13 cellular contexts compared by ENCODE assay signal in the genomic region with DNA sequence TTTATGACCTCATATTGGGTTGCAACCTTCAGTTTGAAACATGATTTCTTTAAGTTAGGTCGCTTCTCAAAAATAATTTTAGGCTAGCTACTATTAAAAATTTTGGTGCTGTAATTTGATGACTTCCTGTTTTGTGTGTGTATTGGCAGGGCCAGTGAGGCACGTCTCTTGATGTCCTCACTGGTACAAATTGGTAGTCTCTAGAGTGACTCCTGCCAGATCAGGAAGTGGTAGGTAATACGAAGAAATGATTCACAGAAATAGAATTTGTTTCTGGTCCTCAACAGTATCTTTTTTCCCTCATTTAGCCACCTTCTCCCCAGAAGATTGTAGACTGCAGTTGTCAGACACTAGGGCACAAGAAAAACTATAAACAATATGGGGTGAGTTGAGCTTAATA.
A peak's percentile ranks its signal among the peaks of the same experiment; 100 is the strongest.
DNase-seq lines count a peak whose midpoint lies in the region; ATAC-seq and TF ChIP-seq lines count a peak whose summit lies in the region.
"Had no signal": no experiment of that assay in that cellular context is flagged by ENCODE, and none has a peak within 500 bp of the region (broad histone marks: within the 10 kb centered on the region; RNA-seq: fewer than 3 reads in every experiment).

No MANE protein-coding gene starts in this region.

- no peaks in the 10 kb centered on the region for H3K36me3 ChIP-seq in sigmoid colon
- H3K36me3 ChIP-seq in ascending aorta, result no peaks in the 10 kb centered on the region

- intact Hi-C loops in sigmoid colon (cut with DNase I), result no loop called here
- intact Hi-C loops in ascending aorta (cut with DNase I), result no loop called here

- H3K27me3 ChIP-seq in sigmoid colon, result no peaks in the 10 kb centered on the region
- H3K27me3 ChIP-seq in ascending aorta, result no peaks in the 10 kb centered on the region

- ATAC-seq in SK-N-SH treated with all-trans-retinoic acid at 6 μM for 48 hours (peak; percentile 69), HG03039 (IDR thresholded peaks at IDR 0.05; ENCODE audit: unreplicated experiment) (no peak)
- ATAC-seq: HCT116, right cardiac atrium had no signal

- H3K27ac ChIP-seq in sigmoid colon (no peak overlapping the region), ascending aorta (no peak overlapping the region)

- H3K4me3 ChIP-seq in sigmoid colon (no peak overlapping the region), ascending aorta (no peak overlapping the region)

- H3K4me1 ChIP-seq in sigmoid colon (peaks cover 0 to 11% (median 5%) of the 10 kb centered on the region in 4 donors), ascending aorta (peaks cover 0 to 5% of the 10 kb centered on the region in 2 donors)
- H3K4me1 ChIP-seq: Caco-2 had no signal

- 66 to 84% methylated on average over 3 of the region's 3 CpGs for WGBS in sigmoid colon, 2 donors

- DNase-seq in ELR (ENCODE audit: low read depth) (peak; percentile 69), Kasumi-1 (lab: John Stamatoyannopoulos, UW) (peak; percentile 13 to 21), iris pigment epithelial cell (ENCODE audit: low read depth) (peak; percentile 45), sigmoid colon (no peak), ascending aorta (ENCODE audit: low spot score in 2 of 2) (no peak), SHP77 (lab: John Stamatoyannopoulos, UW) (no peak)
- DNase-seq: activated CD4-positive, alpha-beta T cell treated with anti-CD3 and anti-CD28 coated beads for 4 hours; Caco-2; NCI-H446 treated with DMSO at 0.1 percent for 48 hours; right cardiac atrium had no signal

- no peak for TF ChIP-seq EP300 in sigmoid colon (IDR thresholded peaks at IDR 0.05)

- TF ChIP-seq CTCF in sigmoid colon (IDR thresholded peaks at IDR 0.05) (no peak), ascending aorta (IDR thresholded peaks at IDR 0.05) (no peak)

- TF ChIP-seq POLR2A in sigmoid colon (IDR thresholded peaks at IDR 0.05), result no peak

- H3K9me3 ChIP-seq in sigmoid colon (no peaks in the 10 kb centered on the region), ascending aorta (no peaks in the 10 kb centered on the region)
- H3K9me3 ChIP-seq: Caco-2 had no signal

TF ChIP-seq in SK-N-SH treated with all-trans-retinoic acid at 6 μM for 48 hours, 23 proteins besides CTCF, POLR2A, EP300 and RAD21:
- no peak for TF ChIP-seq ZC3H10 (CRISPR knock-in tag; IDR thresholded peaks at IDR 0.05)
- no peak for TF ChIP-seq ESRRG (CRISPR knock-in tag; IDR thresholded peaks at IDR 0.05)
- no peak for TF ChIP-seq ZNF565 (CRISPR knock-in tag; conservative IDR thresholded peaks at IDR 0.05; ENCODE audit: low read depth)
- no peak for TF ChIP-seq BACH2 (CRISPR knock-in tag; IDR thresholded peaks at IDR 0.05; ENCODE audit: borderline replicate concordance)
- no peak for TF ChIP-seq ZFP3 (CRISPR knock-in tag; IDR thresholded peaks at IDR 0.05)
- TF ChIP-seq TSHZ2 (CRISPR knock-in tag; IDR thresholded peaks at IDR 0.05), result no peak
- TF ChIP-seq ZNF70 (CRISPR knock-in tag; IDR thresholded peaks at IDR 0.05), result no peak
- no peak for TF ChIP-seq ISL1 (CRISPR knock-in tag; IDR thresholded peaks at IDR 0.05)
- TF ChIP-seq CSDC2 (CRISPR knock-in tag; IDR thresholded peaks at IDR 0.05), result no peak
- TF ChIP-seq ZFP30 (CRISPR knock-in tag; IDR thresholded peaks at IDR 0.05), result no peak
- TF ChIP-seq SNAI2 (CRISPR knock-in tag; IDR thresholded peaks at IDR 0.05), result no peak
- no peak for TF ChIP-seq ZNF8 (CRISPR knock-in tag; IDR thresholded peaks at IDR 0.05)
- no peak for TF ChIP-seq CREB5 (CRISPR knock-in tag; IDR thresholded peaks at IDR 0.05; ENCODE audit: low read depth)

Comparison
In these comparisons a context has a peak if more than half of its experiments do, and no peak if none do; other contexts are left out.
1. DNase-seq: peak in ELR (single experiment), Kasumi-1 (2 of 2) and iris pigment epithelial cell (single experiment); none in sigmoid colon (single experiment), ascending aorta (0 of 2) and SHP77 (0 of 2).